Comparison of ENCODE assay signal across 35 cellular contexts in genomic region chr4:126547352-126547751, GRCh38.
A peak's percentile ranks its signal among the peaks of the same experiment; 100 is the strongest.
DNase-seq lines count a peak whose midpoint lies in the region; ATAC-seq, FAIRE-seq and TF ChIP-seq lines count a peak whose summit lies in the region.
"Had no signal": no experiment of that assay in that cellular context is flagged by ENCODE, and none has a peak within 500 bp of the region (broad histone marks: within the 10 kb centered on the region; RNA-seq: fewer than 3 reads in every experiment).

No MANE protein-coding gene starts in this region.

- DNase-seq in GM23338 (ENCODE audit: low spot score) (no peak), OCI-M1 (lab: John Stamatoyannopoulos, UW) (peak; percentile 52), K562 (ENCODE audit: extremely low read depth in 1 of 4, low spot score in 3 of 4) (no peak), GM10248 (ENCODE audit: extremely low spot score) (no peak), mesenteric fat pad (ENCODE audit: low spot score) (no peak), suprapubic skin (ENCODE audit: low spot score in 2 of 2) (no peak)
- DNase-seq: 8988T; ACHN; AML-193; BE2C; C1 segment of cervical spinal cord; Caco-2; Calu3; CD4-positive, alpha-beta memory T cell; CD4-positive, alpha-beta T cell; CD4-positive, CD25-positive, alpha-beta regulatory T cell; CD8-positive, alpha-beta memory T cell; CD8-positive, alpha-beta T cell; COR-L47; DMS 273 treated with DMSO at 0.1 percent for 48 hours; DMS153; DMS53; DMS79; DMS79 treated with DMSO at 0.1 percent for 48 hours; DND-41; EL had no signal

- no peak for TF ChIP-seq CTCF in GM23338 (conservative IDR thresholded peaks at IDR 0.05; ENCODE audit: low read depth in 2 of 2)
- TF ChIP-seq CTCF in K562 (IDR thresholded peaks at IDR 0.05 in 2 of 3, conservative IDR thresholded peaks at IDR 0.05 in 1 of 3; ENCODE audit: insufficient read depth in 2 of 3, low read depth in 1 of 3, low read length in 3 of 3), result no peak
- TF ChIP-seq CTCF in GM10248 (IDR thresholded peaks at IDR 0.05; ENCODE audit: control extremely low read depth, extremely low read depth, low read depth, missing control alignments), result no peak
- no peak for TF ChIP-seq CTCF in suprapubic skin (IDR thresholded peaks at IDR 0.05)

- no TSS peak for BruUV-seq in K562 (replicated peaks; lab: Mats Ljungman, UMichigan)

- H4K20me1 ChIP-seq in GM23338 (replicated peaks; ENCODE audit: insufficient read depth) (no peaks in the 10 kb centered on the region), K562 (replicated peaks; ENCODE audit: control insufficient read depth, insufficient read depth, low read length) (no peaks in the 10 kb centered on the region)
- H4K20me1 ChIP-seq: BLaER1; BLaER1 treated with 17β-estradiol and CSF1 and Interleukin-3, amounts not matched to agents 10 nM and 100 nM had no signal

- no peaks in the 10 kb centered on the region for H3K79me2 ChIP-seq in GM23338 (replicated peaks; ENCODE audit: insufficient read depth)
- peaks cover 68% of the 10 kb centered on the region for H3K79me2 ChIP-seq in K562 (ENCODE audit: control insufficient read depth, insufficient read depth, low read length)

- in situ Hi-C loops in K562 (cut with MboI), result no loop called here

- no peaks in the 10 kb centered on the region for H3K27me3 Mint-ChIP-seq in GM23338 (ENCODE audit: insufficient read depth, low read depth, poor library complexity)
- H3K27me3 Mint-ChIP-seq: B cell; CD4-positive, alpha-beta memory T cell; CD4-positive, alpha-beta T cell; CD4-positive, CD25-positive, alpha-beta regulatory T cell; CD8-positive, alpha-beta memory T cell had no signal

- ATAC-seq in GM23338, result no peak
- peak; percentile 28; the same call in 1 of the 3 replicates for ATAC-seq in K562
- ATAC-seq: A549; CD8-positive, alpha-beta T cell had no signal

- H3K4me2 ChIP-seq in GM23338, result no peak overlapping the region
- no peak overlapping the region for H3K4me2 ChIP-seq in K562 (ENCODE audit: insufficient read depth, low read length)
- H3K4me2 ChIP-seq: A549; BLaER1; BLaER1 treated with 17β-estradiol and CSF1 and Interleukin-3, amounts not matched to agents 10 nM and 100 nM had no signal

- no peak overlapping the region for H3K4me3 Mint-ChIP-seq in GM23338
- H3K4me3 Mint-ChIP-seq: B cell; CD14-positive monocyte; CD4-positive, alpha-beta memory T cell; CD4-positive, alpha-beta T cell; CD4-positive, CD25-positive, alpha-beta regulatory T cell; CD8-positive, alpha-beta memory T cell; CD8-positive, alpha-beta T cell had no signal

- no peaks in the 10 kb centered on the region for H3K4me1 ChIP-seq in GM23338 (ENCODE audit: insufficient read depth)
- H3K4me1 ChIP-seq in K562 (replicated peaks in 1 of 2; ENCODE audit: control insufficient read depth in 2 of 2, insufficient read depth in 2 of 2, low read length in 2 of 2), result peaks cover 0 to 6% of the 10 kb centered on the region in 2 experiments; a peak in 2 of 5 replicates
- H3K4me1 ChIP-seq in suprapubic skin, result no peaks in the 10 kb centered on the region
- H3K4me1 ChIP-seq: A549; BLaER1; BLaER1 treated with 17β-estradiol and CSF1 and Interleukin-3, amounts not matched to agents 10 nM and 100 nM; Caco-2 had no signal

- POLR2A ChIA-PET in K562 (lab: Yijun Ruan, JAX), result interaction anchor here (0.6 kb wide), 1 partner anchor 755 kb away, joined by 3 read pairs; no protein-coding TSS in a partner anchor
- POLR2A ChIA-PET in GM10248 (lab: Yijun Ruan, JAX), result no interaction called here

- no peaks in the 10 kb centered on the region for H3K9me2 ChIP-seq in GM23338 (ENCODE audit: insufficient read depth)

- no peaks in the 10 kb centered on the region for H3K27me3 ChIP-seq in GM23338 (ENCODE audit: insufficient read depth)
- H3K27me3 ChIP-seq in K562 (ENCODE audit: control insufficient read depth in 2 of 2, insufficient read depth in 2 of 2, low read length in 2 of 2), result no peaks in the 10 kb centered on the region
- H3K27me3 ChIP-seq in suprapubic skin, result no peaks in the 10 kb centered on the region
- H3K27me3 ChIP-seq: BE2C; BLaER1; BLaER1 treated with 17β-estradiol and CSF1 and Interleukin-3, amounts not matched to agents 10 nM and 100 nM had no signal

- H3K9me1 ChIP-seq in K562 (ENCODE audit: control insufficient read depth, insufficient read depth, low read length), result no peaks in the 10 kb centered on the region

- no peak overlapping the region for H3K9ac ChIP-seq in K562 (ENCODE audit: insufficient read depth in 1 of 2, low read depth in 2 of 2, low read length in 2 of 2)
- H3K9ac ChIP-seq: BLaER1; BLaER1 treated with 17β-estradiol and CSF1 and Interleukin-3, amounts not matched to agents 10 nM and 100 nM had no signal

- no peak for TF ChIP-seq POLR2A in K562 (conservative IDR thresholded peaks at IDR 0.05)
- TF ChIP-seq POLR2A in suprapubic skin (IDR thresholded peaks at IDR 0.05), result no peak

- no peaks in the 10 kb centered on the region for H3K9me3 Mint-ChIP-seq in GM23338

- no peaks in the 10 kb centered on the region for H3F3A ChIP-seq in GM23338 (replicated peaks; ENCODE audit: low read depth)

- no peak overlapping the region for H3K4me3 ChIP-seq in GM23338
- no peak overlapping the region for H3K4me3 ChIP-seq in K562
- no peak overlapping the region for H3K4me3 ChIP-seq in suprapubic skin
- H3K4me3 ChIP-seq: A549; BLaER1; BLaER1 treated with 17β-estradiol and CSF1 and Interleukin-3, amounts not matched to agents 10 nM and 100 nM had no signal

- no peaks in the 10 kb centered on the region for H3K36me3 Mint-ChIP-seq in GM23338 (ENCODE audit: low read depth)
- H3K36me3 Mint-ChIP-seq: CD14-positive monocyte; CD4-positive, alpha-beta memory T cell; CD4-positive, CD25-positive, alpha-beta regulatory T cell; CD8-positive, alpha-beta memory T cell; CD8-positive, alpha-beta T cell had no signal

- H3K27ac Mint-ChIP-seq in GM23338, result no peak overlapping the region
- H3K27ac Mint-ChIP-seq: B cell; CD14-positive monocyte; CD4-positive, alpha-beta memory T cell; CD4-positive, alpha-beta T cell; CD4-positive, CD25-positive, alpha-beta regulatory T cell; CD8-positive, alpha-beta memory T cell; CD8-positive, alpha-beta T cell had no signal

- H3K36me3 ChIP-seq in GM23338 (ENCODE audit: insufficient read depth), result no peaks in the 10 kb centered on the region
- H3K36me3 ChIP-seq in K562 (ENCODE audit: control insufficient read depth, insufficient read depth, low read length), result peaks cover 21% of the 10 kb centered on the region; the same call in 2 of the 3 replicates
- no peaks in the 10 kb centered on the region for H3K36me3 ChIP-seq in suprapubic skin
- H3K36me3 ChIP-seq: BE2C; BLaER1; BLaER1 treated with 17β-estradiol and CSF1 and Interleukin-3, amounts not matched to agents 10 nM and 100 nM had no signal

- no peaks in the 10 kb centered on the region for H3K4me1 Mint-ChIP-seq in GM23338
- H3K4me1 Mint-ChIP-seq: B cell; CD14-positive monocyte; CD4-positive, alpha-beta memory T cell; CD4-positive, CD25-positive, alpha-beta regulatory T cell; CD8-positive, alpha-beta memory T cell had no signal

- no peak for TF ChIP-seq RAD21 in K562 (CRISPR knock-in tag; conservative IDR thresholded peaks at IDR 0.05 in 1 of 2, IDR thresholded peaks at IDR 0.05 in 1 of 2)

- H3K9me3 ChIP-seq in K562 (replicated peaks; ENCODE audit: control insufficient read depth, insufficient read depth, low read depth, low read length), result no peaks in the 10 kb centered on the region; the same call in none of the 2 replicates
- no peaks in the 10 kb centered on the region for H3K9me3 ChIP-seq in suprapubic skin
- H3K9me3 ChIP-seq: A549; BE2C; BLaER1; BLaER1 treated with 17β-estradiol and CSF1 and Interleukin-3, amounts not matched to agents 10 nM and 100 nM; Caco-2 had no signal

- CTCF ChIA-PET in K562 (lab: Yijun Ruan, JAX; ENCODE audit: low intra/inter-chr PET ratio) (no interaction called here), GM10248 (lab: Yijun Ruan, JAX) (no interaction called here)

- peak; percentile 11 for FAIRE-seq in K562 (lab: Jason Lieb, UNC)
- FAIRE-seq: A204.1, A549, D721Med had no signal

- H3K27ac ChIP-seq in GM23338 (ENCODE audit: low read depth) (no peak overlapping the region), K562 (ENCODE audit: extremely low read depth, low read depth, low read length) (no peak overlapping the region), suprapubic skin (no peak overlapping the region)
- H3K27ac ChIP-seq: 22Rv1; A549; BLaER1; BLaER1 treated with 17β-estradiol and CSF1 and Interleukin-3, amounts not matched to agents 10 nM and 100 nM; C4-2B had no signal

- intact Hi-C loops in K562 (cut with micrococcal nuclease), result no loop called here

- H2AFZ ChIP-seq in GM23338, result 0 out of 2 replicates have a peak overlapping the region, but pooled peaks have one; percentile 18
- no peak overlapping the region for H2AFZ ChIP-seq in K562 (ENCODE audit: low read depth, low read length)

- TF ChIP-seq EP300 in K562 (IDR thresholded peaks at IDR 0.05; ENCODE audit: low read length) (no peak), suprapubic skin (IDR thresholded peaks at IDR 0.05) (no peak)

TF ChIP-seq in GM23338, 12 proteins besides CTCF, POLR2A, EP300 and RAD21 (continues in another document):
- TF ChIP-seq CREB1 (CRISPR knock-in tag; IDR thresholded peaks at IDR 0.05; ENCODE audit: low read depth), result no peak
- no peak for TF ChIP-seq ZNF114 (CRISPR knock-in tag; IDR thresholded peaks at IDR 0.05)

TF ChIP-seq in K562, 482 proteins besides CTCF, POLR2A, EP300 and RAD21 (continues in another document):
- TF ChIP-seq NFE2 (IDR thresholded peaks at IDR 0.05; ENCODE audit: low read depth) (peak; percentile 62), TCF15 (CRISPR knock-in tag; IDR thresholded peaks at IDR 0.05) (no peak), MAFG (tag; conservative IDR thresholded peaks at IDR 0.05) (peak; percentile 55; the same call in 1 of the 2 replicates), ZNF316 (IDR thresholded peaks at IDR 0.05) (peak; percentile 41)
